Comparison of ENCODE assay signal across 20 cellular contexts in the genomic region with DNA sequence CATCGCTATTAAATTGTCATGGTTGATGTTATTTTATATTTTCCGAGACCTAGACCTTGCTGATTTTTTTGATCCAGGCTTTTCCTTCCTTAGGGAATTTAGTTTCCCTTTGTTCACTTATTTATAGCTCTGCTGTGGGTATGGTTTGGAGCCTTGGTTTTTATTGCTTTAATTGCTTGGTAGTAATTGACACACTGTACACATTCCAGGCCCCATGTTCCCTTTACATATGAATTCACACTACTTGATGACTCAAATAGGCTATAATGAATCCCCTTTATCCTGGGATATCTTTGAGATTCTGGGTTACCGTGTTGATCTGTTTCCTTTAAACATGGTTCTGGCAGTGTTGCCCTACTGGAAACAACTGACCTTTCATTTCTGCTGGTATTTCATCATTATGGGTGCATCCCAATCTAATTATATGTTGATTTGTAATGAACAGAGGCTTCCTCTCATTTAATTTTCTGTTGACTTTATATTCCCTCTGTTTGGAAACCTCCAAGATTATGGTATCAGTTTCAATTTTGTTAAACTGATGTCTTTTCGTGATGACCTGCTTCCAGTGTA.
DNase-seq lines count a peak whose midpoint lies in the region; ATAC-seq, FAIRE-seq and TF ChIP-seq lines count a peak whose summit lies in the region.
"Had no signal": no experiment of that assay in that cellular context is flagged by ENCODE, and none has a peak within 500 bp of the region (broad histone marks: within the 10 kb centered on the region; RNA-seq: fewer than 3 reads in every experiment).

No MANE protein-coding gene starts in this region.

- H3K36me3 Mint-ChIP-seq in immature natural killer cell, result peaks cover 0 to 14% (median 0%) of the 10 kb centered on the region in 3 donors
- H3K36me3 Mint-ChIP-seq in activated naive CD4-positive, alpha-beta T cell treated with anti-CD3 and anti-CD28 coated beads, Interleukin-2, amount 50 U/mL, for 72 hours, result no peaks in the 10 kb centered on the region
- H3K36me3 Mint-ChIP-seq: activated naive CD8-positive, alpha-beta T cell; WTC11 had no signal

- no peak overlapping the region for H3K27ac ChIP-seq in mesenchymal stem cell (ENCODE audit: low read length, poor library complexity, severe bottlenecking)
- peak overlapping the region in 14 of 21 experiments; percentile 3 to 87 (median 74) for H3K27ac ChIP-seq in skin epidermis
- H3K27ac ChIP-seq: brain microvascular endothelial cell had no signal

- no peak overlapping the region for H3K4ac ChIP-seq in mesenchymal stem cell (ENCODE audit: low read depth in 1 of 2, low read length in 2 of 2)

- H3K27ac Mint-ChIP-seq in immature natural killer cell, result no peak overlapping the region
- H3K27ac Mint-ChIP-seq in activated naive CD4-positive, alpha-beta T cell treated with anti-CD3 and anti-CD28 coated beads, Interleukin-2, amount 50 U/mL, for 72 hours, result no peak overlapping the region
- H3K27ac Mint-ChIP-seq: activated CD8-positive, alpha-beta T cell treated with anti-CD3 and anti-CD28 coated beads for 36 hours; activated naive CD8-positive, alpha-beta T cell; T-helper 17 cell; WTC11 had no signal

- H3K9me3 ChIP-seq in mesenchymal stem cell (ENCODE audit: control insufficient read depth, low read length), result no peaks in the 10 kb centered on the region
- H3K9me3 ChIP-seq: HAP-1 had no signal

- no peaks in the 10 kb centered on the region for H3K9me3 Mint-ChIP-seq in immature natural killer cell
- H3K9me3 Mint-ChIP-seq in activated naive CD4-positive, alpha-beta T cell treated with anti-CD3 and anti-CD28 coated beads, Interleukin-2, amount 50 U/mL, for 72 hours, result no peaks in the 10 kb centered on the region
- H3K9me3 Mint-ChIP-seq: activated CD8-positive, alpha-beta T cell treated with anti-CD3 and anti-CD28 coated beads for 36 hours; activated T-cell treated with anti-CD3 and anti-CD28 coated beads, Interleukin-2, amount 50 U/mL, for 4 hours; WTC11 had no signal

- H3K27me3 Mint-ChIP-seq in immature natural killer cell (ENCODE audit: low read depth in 3 of 3), result peaks cover 0 to 6% (median 0%) of the 10 kb centered on the region in 3 donors
- H3K27me3 Mint-ChIP-seq: activated CD8-positive, alpha-beta T cell treated with anti-CD3 and anti-CD28 coated beads for 36 hours; activated naive CD8-positive, alpha-beta T cell; stimulated activated naive B cell treated with anti-CD40 and anti-IgM and Interleukin-4, amounts not matched to agents 10 μg/mL and 1 μg/mL and 100 μg/mL, for 72 hours; T-helper 17 cell had no signal

- H3K79me1 ChIP-seq in mesenchymal stem cell (replicated peaks; ENCODE audit: low read length, poor library complexity, severe bottlenecking), result peaks cover 5% of the 10 kb centered on the region

- H2BK15ac ChIP-seq in mesenchymal stem cell (ENCODE audit: low read depth, poor library complexity, severe bottlenecking), result no peak overlapping the region

- H2BK120ac ChIP-seq in mesenchymal stem cell (ENCODE audit: low read depth, low read length), result no peak overlapping the region

- no peak overlapping the region for H4K91ac ChIP-seq in mesenchymal stem cell (ENCODE audit: low read length)

- no peak overlapping the region for H2BK12ac ChIP-seq in mesenchymal stem cell (ENCODE audit: low read length in 2 of 2)

- no peak overlapping the region for H2AK5ac ChIP-seq in mesenchymal stem cell (ENCODE audit: low read length, severe bottlenecking)

- no peak overlapping the region for H3K4me3 ChIP-seq in mesenchymal stem cell (ENCODE audit: insufficient read depth in 1 of 2, low read depth in 1 of 2, low read length in 2 of 2)
- no peak overlapping the region for H3K4me3 ChIP-seq in skin epidermis
- H3K4me3 ChIP-seq in foreskin fibroblast (ENCODE audit: low read depth in 1 of 2, low read length in 2 of 2), result no peak overlapping the region
- H3K4me3 ChIP-seq: HAP-1 had no signal

- TF ChIP-seq CTCF in foreskin fibroblast (IDR thresholded peaks at IDR 0.05; ENCODE audit: low read depth, low read length), result no peak

- no peak overlapping the region for H2BK5ac ChIP-seq in mesenchymal stem cell (ENCODE audit: low read depth, low read length, poor library complexity, severe bottlenecking)

- no peaks in the 10 kb centered on the region for H3K27me3 ChIP-seq in mesenchymal stem cell (ENCODE audit: control insufficient read depth in 1 of 2, insufficient read depth in 1 of 2, low read length in 2 of 2)
- H3K27me3 ChIP-seq: brain microvascular endothelial cell had no signal

- H3K14ac ChIP-seq in mesenchymal stem cell (ENCODE audit: low read length in 2 of 2), result no peak overlapping the region

- no peak overlapping the region for H3K4me3 Mint-ChIP-seq in immature natural killer cell
- H3K4me3 Mint-ChIP-seq: activated CD8-positive, alpha-beta T cell treated with anti-CD3 and anti-CD28 coated beads for 36 hours; activated naive CD8-positive, alpha-beta T cell; activated T-cell treated with anti-CD3 and anti-CD28 coated beads, Interleukin-2, amount 50 U/mL, for 4 hours; stimulated activated naive B cell treated with anti-CD40 and anti-IgM and Interleukin-4, amounts not matched to agents 10 μg/mL and 1 μg/mL and 100 μg/mL, for 72 hours; T-helper 17 cell; WTC11 had no signal

- WGBS in mesenchymal stem cell, result 92% methylated on average over 2 of the region's 4 CpGs

- no peak for ATAC-seq in GM21423 (IDR thresholded peaks at IDR 0.05; ENCODE audit: unreplicated experiment)
- no peak for ATAC-seq in activated naive CD4-positive, alpha-beta T cell treated with anti-CD3 and anti-CD28 coated beads, Interleukin-2, amount 50 U/mL, for 72 hours
- ATAC-seq: activated CD8-positive, alpha-beta T cell treated with anti-CD3 and anti-CD28 coated beads for 36 hours; activated T-cell treated with anti-CD3 and anti-CD28 coated beads, Interleukin-2, amount 50 U/mL, for 4 hours; stimulated activated naive B cell treated with anti-CD40 and anti-IgM and Interleukin-4, amounts not matched to agents 10 μg/mL and 1 μg/mL and 100 μg/mL, for 72 hours; T-helper 17 cell; WTC11 had no signal

- no peak overlapping the region for H3K4me2 ChIP-seq in mesenchymal stem cell (ENCODE audit: low read length, poor library complexity, severe bottlenecking)

- DNase-seq in NCI-H748 treated with DMSO at 0.1 percent for 48 hours (lab: John Stamatoyannopoulos, UW) (peak; percentile 16), mesenchymal stem cell (no peak), foreskin fibroblast (no peak), immature natural killer cell (no peak)
- DNase-seq in activated naive CD4-positive, alpha-beta T cell treated with anti-CD3 and anti-CD28 coated beads, Interleukin-2, amount 50 U/mL, for 72 hours (ENCODE audit: low spot score in 2 of 2), result no peak
- DNase-seq: activated CD8-positive, alpha-beta T cell treated with anti-CD3 and anti-CD28 coated beads for 36 hours; activated T-cell treated with anti-CD3 and anti-CD28 coated beads, Interleukin-2, amount 50 U/mL, for 4 hours; brain microvascular endothelial cell; erythroblast; NCI-H1436 treated with DMSO at 0.1 percent for 48 hours; NCI-H2227 treated with DMSO at 0.1 percent for 48 hours; Right ventricle myocardium superior; stimulated activated naive B cell treated with anti-CD40 and anti-IgM and Interleukin-4, amounts not matched to agents 10 μg/mL and 1 μg/mL and 100 μg/mL, for 72 hours; T-helper 17 cell had no signal

- no peak overlapping the region for H3K23ac ChIP-seq in mesenchymal stem cell (ENCODE audit: low read length in 2 of 2)

- FAIRE-seq in G401.6 (lab: Jason Lieb, UNC), result peak; percentile 74

- H3K4me1 ChIP-seq in mesenchymal stem cell (ENCODE audit: control insufficient read depth, insufficient read depth, low read depth, low read length), result peaks cover 3% of the 10 kb centered on the region

- peak overlapping the region; percentile 43 for H3K9ac ChIP-seq in mesenchymal stem cell (ENCODE audit: low read length)

- H3K18ac ChIP-seq in mesenchymal stem cell (ENCODE audit: low read depth in 1 of 2, low read length in 2 of 2), result no peak overlapping the region

- H3K4me1 Mint-ChIP-seq in immature natural killer cell, result peaks cover 5 to 18% of the 10 kb centered on the region in 2 donors

- H3K36me3 ChIP-seq in mesenchymal stem cell (ENCODE audit: control insufficient read depth in 1 of 2, insufficient read depth in 2 of 2, low read depth in 1 of 2, low read length in 2 of 2), result no peaks in the 10 kb centered on the region
- H3K36me3 ChIP-seq: brain microvascular endothelial cell, HAP-1 had no signal

- H4K8ac ChIP-seq in mesenchymal stem cell (ENCODE audit: low read length), result no peak overlapping the region

- H2AFZ ChIP-seq in mesenchymal stem cell (ENCODE audit: low read depth, low read length), result no peak overlapping the region
